In genomic region chr5:177491429-177491945, GRCh38 we compare ENCODE assay signal across 8 cellular contexts. TPM values are rescaled to one million over a fixed set of nuclear protein-coding genes. Genes with fewer than 3 reads are reported as not detected.
DNase-seq lines count a peak whose midpoint lies in the region; ATAC-seq and TF ChIP-seq lines count a peak whose summit lies in the region.

No MANE protein-coding gene starts in this region.

- ATAC-seq in HG03045 (IDR thresholded peaks at IDR 0.05; ENCODE audit: unreplicated experiment): no peak
- no peak for ATAC-seq in HG02981 (IDR thresholded peaks at IDR 0.05; ENCODE audit: unreplicated experiment)
- no peak for ATAC-seq in GM21825 (IDR thresholded peaks at IDR 0.05; ENCODE audit: unreplicated experiment)

- no peak overlapping the region for H3K4me3 ChIP-seq in fibroblast of pulmonary artery (replicated peaks; ENCODE audit: low read depth, low read length)

- DNase-seq in 8988T: peak; percentile 99
- DNase-seq in SK-N-DZ (ENCODE audit: low spot score): peak; percentile 58
- DNase-seq in fibroblast of pulmonary artery (ENCODE audit: low read depth): no peak
- peak; percentile 29 to 50 for DNase-seq in stimulated activated CD4-positive, alpha-beta T cell treated with anti-CD3 and anti-CD28 coated beads, Interleukin-2, amount 100 ng/mL, for 24 hours

- TF ChIP-seq CTCF in GM12873 (IDR thresholded peaks at IDR 0.05; ENCODE audit: insufficient read depth, low read depth, low read length, missing control alignments): peak; percentile 60
- TF ChIP-seq CTCF in fibroblast of pulmonary artery (IDR thresholded peaks at IDR 0.05; ENCODE audit: low read length, missing control alignments): peak; percentile 28

RNA-seq across cellular contexts. Expression of gene PDLIM7, which starts 5.9 kb away (rescaled TPM):
- polyA plus RNA-seq in SK-N-DZ (2014; cell fraction: cytosol; rRNA removed): 85.0 and 96.3 TPM in 2 replicates
- 107 and 131 TPM in 2 replicates for polyA plus RNA-seq in SK-N-DZ (2014; cell fraction: nucleus; rRNA removed)

RNA-seq across cellular contexts. Expression of gene DBN1, which starts 18.1 kb away (rescaled TPM):
- 248 and 315 TPM in 2 replicates for polyA plus RNA-seq in SK-N-DZ (2014; cell fraction: cytosol; rRNA removed)
- polyA plus RNA-seq in SK-N-DZ (2014; cell fraction: nucleus; rRNA removed): 379 and 553 TPM in 2 replicates

RNA-seq across cellular contexts. Expression of gene DOK3, which starts 18.1 kb away (rescaled TPM):
- polyA plus RNA-seq in SK-N-DZ (2014; cell fraction: cytosol; rRNA removed): 3.6 and 10.6 TPM in 2 replicates
- 39.9 and 78.7 TPM in 2 replicates for polyA plus RNA-seq in SK-N-DZ (2014; cell fraction: nucleus; rRNA removed)

RNA-seq across cellular contexts. Expression of gene DDX41, which starts 25.3 kb away (rescaled TPM):
- 91.5 and 112 TPM in 2 replicates for polyA plus RNA-seq in SK-N-DZ (2014; cell fraction: cytosol; rRNA removed)
- polyA plus RNA-seq in SK-N-DZ (2014; cell fraction: nucleus; rRNA removed): 273 and 280 TPM in 2 replicates

RNA-seq across cellular contexts. Expression of gene PRR7, which starts 44.9 kb away (rescaled TPM):
- 26.1 and 35.3 TPM in 2 replicates for polyA plus RNA-seq in SK-N-DZ (2014; cell fraction: cytosol; rRNA removed)
- 32.0 and 39.8 TPM in 2 replicates for polyA plus RNA-seq in SK-N-DZ (2014; cell fraction: nucleus; rRNA removed)
